6 cellular contexts compared by ENCODE assay signal in genomic region chr16:30076276-30076791, GRCh38. TPM values are rescaled to one million over a fixed set of nuclear protein-coding genes. Genes with fewer than 3 reads are reported as not detected.
A peak's percentile ranks its signal among the peaks of the same experiment; 100 is the strongest.
DNase-seq lines count a peak whose midpoint lies in the region; ATAC-seq and TF ChIP-seq lines count a peak whose summit lies in the region.

No MANE protein-coding gene starts in this region.

- peak; percentile 6 for ATAC-seq in HG03439 (IDR thresholded peaks at IDR 0.05; ENCODE audit: unreplicated experiment)
- ATAC-seq in sciatic nerve = peak; percentile 47
- no peak for ATAC-seq in HG03108 (IDR thresholded peaks at IDR 0.05; ENCODE audit: unreplicated experiment)

- TF ChIP-seq CTCF in GM06990 (IDR thresholded peaks at IDR 0.05; ENCODE audit: insufficient read depth, low read length, poor library complexity, severe bottlenecking) = no peak

- intact Hi-C loops in sciatic nerve (cut with DNase I) = no loop called here

- no peaks in the 10 kb centered on the region for H3K9me3 ChIP-seq in ectodermal cell (ENCODE audit: control insufficient read depth, low read length)

- H3K27ac ChIP-seq in ectodermal cell (ENCODE audit: insufficient read depth, low read depth, low read length, poor library complexity, severe bottlenecking) = peak overlapping the region; percentile 69

- no peaks in the 10 kb centered on the region for H3K4me1 ChIP-seq in ectodermal cell (ENCODE audit: control insufficient read depth, insufficient read depth, low read length)

- DNase-seq in GM06990 (ENCODE audit: extremely low read depth, insufficient read length) (no peak), sciatic nerve (ENCODE audit: low spot score) (no peak), NCI-H187 (lab: John Stamatoyannopoulos, UW) (no peak)

- 7% methylated on average over 33 of the region's 33 CpGs for WGBS in ectodermal cell, 2 experiments

- H3K36me3 ChIP-seq in GM06990 (ENCODE audit: control insufficient read depth, insufficient read depth, low read length) (peaks cover 21% of the 10 kb centered on the region), ectodermal cell (ENCODE audit: control insufficient read depth, insufficient read depth, low read length) (peaks cover 25% of the 10 kb centered on the region)

- H3K4me3 ChIP-seq in GM06990 (replicated peaks; ENCODE audit: low read depth, low read length) (peak overlapping the region; percentile 96), ectodermal cell (ENCODE audit: insufficient read depth, low read depth, low read length) (peak overlapping the region; percentile 89)

- H3K27me3 ChIP-seq in GM06990 (replicated peaks; ENCODE audit: control insufficient read depth, insufficient read depth, low read length) (no peaks in the 10 kb centered on the region), ectodermal cell (ENCODE audit: control insufficient read depth, insufficient read depth, low read length, poor library complexity, severe bottlenecking) (no peaks in the 10 kb centered on the region)

RNA-seq across cellular contexts. Expression of gene PPP4C, which starts 0.5 kb away (rescaled TPM):
- 181 TPM for polyA plus RNA-seq in ectodermal cell (2013, experiment 1 of 4)
- 173 TPM for polyA plus RNA-seq in ectodermal cell (2013, experiment 2 of 4)
- 148 TPM for polyA plus RNA-seq in ectodermal cell (2013, experiment 3 of 4)
- 151 TPM for polyA plus RNA-seq in ectodermal cell (2013, experiment 4 of 4)
- total RNA-seq in sciatic nerve = 41.2 TPM

RNA-seq across cellular contexts. Expression of gene ALDOA, which starts 10.8 kb away (rescaled TPM):
- polyA plus RNA-seq in ectodermal cell (2013, experiment 1 of 4) = 636 TPM
- 520 TPM for polyA plus RNA-seq in ectodermal cell (2013, experiment 2 of 4)
- 486 TPM for polyA plus RNA-seq in ectodermal cell (2013, experiment 3 of 4)
- 466 TPM for polyA plus RNA-seq in ectodermal cell (2013, experiment 4 of 4)
- 600 TPM for total RNA-seq in sciatic nerve

RNA-seq across cellular contexts. Expression of gene TBX6, which starts 15.4 kb away (rescaled TPM):
- polyA plus RNA-seq in ectodermal cell (2013, experiment 1 of 4) = 3.0 TPM
- polyA plus RNA-seq in ectodermal cell (2013, experiment 2 of 4) = 3.0 TPM
- 4.1 TPM for polyA plus RNA-seq in ectodermal cell (2013, experiment 3 of 4)
- 3.5 TPM for polyA plus RNA-seq in ectodermal cell (2013, experiment 4 of 4)
- total RNA-seq in sciatic nerve = 1.7 TPM

RNA-seq across cellular contexts. Expression of gene YPEL3, which starts 19.7 kb away (rescaled TPM):
- 23.2 TPM for polyA plus RNA-seq in ectodermal cell (2013, experiment 1 of 4)
- polyA plus RNA-seq in ectodermal cell (2013, experiment 2 of 4) = 21.3 TPM
- polyA plus RNA-seq in ectodermal cell (2013, experiment 3 of 4) = 31.1 TPM
- polyA plus RNA-seq in ectodermal cell (2013, experiment 4 of 4) = 32.3 TPM
- total RNA-seq in sciatic nerve = 96.4 TPM

RNA-seq across cellular contexts. Expression of gene GDPD3, which starts 37.0 kb away (rescaled TPM):
- 3.9 TPM for polyA plus RNA-seq in ectodermal cell (2013, experiment 1 of 4)
- polyA plus RNA-seq in ectodermal cell (2013, experiment 2 of 4) = 3.8 TPM
- 4.5 TPM for polyA plus RNA-seq in ectodermal cell (2013, experiment 3 of 4)
- 5.7 TPM for polyA plus RNA-seq in ectodermal cell (2013, experiment 4 of 4)
- 17.1 TPM for total RNA-seq in sciatic nerve
